8 cellular contexts compared by ENCODE assay signal in the genomic region with DNA sequence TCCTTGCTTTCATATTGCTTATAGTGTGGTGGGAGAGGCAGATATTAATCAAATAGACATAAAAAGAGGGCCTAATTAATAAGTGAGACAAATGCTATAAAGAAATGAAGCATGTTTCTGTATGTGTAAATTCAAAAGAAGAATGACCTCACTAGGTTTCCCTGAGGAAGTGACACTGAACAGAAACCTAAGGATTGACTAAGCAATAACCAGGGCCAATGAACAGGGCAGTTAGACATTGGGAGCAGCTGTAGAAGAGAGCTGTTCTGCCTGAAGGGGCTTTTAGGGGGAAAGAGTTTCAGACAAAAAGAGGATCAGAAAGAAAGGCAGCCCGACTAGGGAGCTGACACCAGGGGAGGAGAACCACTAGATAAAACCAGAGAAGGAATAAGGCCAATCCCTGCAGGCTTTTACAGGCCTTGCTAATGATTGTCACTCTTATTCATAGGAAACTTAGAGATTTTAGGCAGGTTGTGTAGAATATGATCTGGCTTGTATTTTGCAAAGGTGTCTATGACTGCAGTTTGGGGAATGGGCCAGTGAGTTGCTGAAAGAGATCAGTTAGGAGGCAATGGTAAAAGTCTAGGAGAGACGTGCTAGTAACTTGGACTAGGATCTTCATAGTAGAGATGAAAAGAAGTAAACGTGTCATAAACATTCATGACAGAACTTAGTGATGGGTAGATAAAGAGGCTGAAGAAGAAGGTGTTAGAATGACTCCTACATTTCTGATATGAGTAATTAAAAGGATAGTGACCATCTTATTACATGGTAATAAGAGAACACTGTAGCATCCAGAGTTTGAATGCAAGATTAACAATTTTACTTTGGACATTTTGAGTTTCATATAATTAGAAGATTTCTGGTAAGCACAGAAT. TPM values are rescaled to one million over a fixed set of nuclear protein-coding genes. Genes with fewer than 3 reads are reported as not detected.
A peak's percentile ranks its signal among the peaks of the same experiment; 100 is the strongest.
DNase-seq lines count a peak whose midpoint lies in the region; ATAC-seq and TF ChIP-seq lines count a peak whose summit lies in the region.

No MANE protein-coding gene starts in this region.

- no peak overlapping the region for H3K4me2 ChIP-seq in PC-9

- POLR2A ChIA-PET in PC-9 (lab: Charles Lee; ENCODE audit: unreplicated experiment), result no interaction called here

- H3K9me2 ChIP-seq in PC-9 (ENCODE audit: insufficient read depth), result no peaks in the 10 kb centered on the region

- H3F3A ChIP-seq in PC-9 (ENCODE audit: insufficient read depth, low read depth), result peaks cover 18% of the 10 kb centered on the region

- intact Hi-C loops in PC-9 (cut with micrococcal nuclease; ENCODE audit: unreplicated experiment), result no loop called here

- peak; percentile 65 for DNase-seq in epithelial cell of esophagus (ENCODE audit: low read depth)
- no peak for DNase-seq in H4 (ENCODE audit: low spot score)
- no peak for DNase-seq in PC-9
- no peak for DNase-seq in activated CD4-positive, CD25-positive, alpha-beta regulatory T cell treated with anti-CD3 and anti-CD28 coated beads, Interleukin-2, amount 50 U/mL, for 72 hours
- no peak for DNase-seq in HT-29 (ENCODE audit: low spot score)

- no peaks in the 10 kb centered on the region for H3K79me2 ChIP-seq in PC-9 (ENCODE audit: low read depth)

- ATAC-seq in GM18505 (IDR thresholded peaks at IDR 0.05; ENCODE audit: unreplicated experiment) (peak; percentile 97), GM19463 (IDR thresholded peaks at IDR 0.05; ENCODE audit: unreplicated experiment) (peak; percentile 98), HG03066 (IDR thresholded peaks at IDR 0.05; ENCODE audit: low read depth, unreplicated experiment) (peak; percentile 97)

- H3K4me1 ChIP-seq in PC-9 (replicated peaks; ENCODE audit: insufficient read depth), result peaks cover 22% of the 10 kb centered on the region

- CTCF ChIA-PET in PC-9 (lab: Charles Lee), result no interaction called here

- peaks cover 5% of the 10 kb centered on the region; the same call in 1 of the 2 replicates for H3K9me3 ChIP-seq in PC-9 (ENCODE audit: insufficient read depth, low read depth)

- no peaks in the 10 kb centered on the region; the same call in 1 of the 2 replicates for H3K36me3 ChIP-seq in PC-9 (ENCODE audit: low read depth)

- TF ChIP-seq CTCF in epithelial cell of esophagus (IDR thresholded peaks at IDR 0.05; ENCODE audit: insufficient read depth, low read depth, low read length, missing control alignments) (no peak), PC-9 (conservative IDR thresholded peaks at IDR 0.05) (no peak)

- TF ChIP-seq POLR2A in GM18505 (IDR thresholded peaks at IDR 0.05; ENCODE audit: borderline replicate concordance, extremely low read depth, insufficient read depth, insufficient read length), result no peak

- BruUV-seq in PC-9 (replicated peaks; lab: Mats Ljungman, UMichigan), result no TSS peak

- no peaks in the 10 kb centered on the region for H4K20me1 ChIP-seq in PC-9 (ENCODE audit: insufficient read depth)

- no peaks in the 10 kb centered on the region for H3K27me3 ChIP-seq in PC-9 (ENCODE audit: insufficient read depth, low read depth)

- H3K4me3 ChIP-seq in epithelial cell of esophagus (ENCODE audit: low read length) (no peak overlapping the region), PC-9 (no peak overlapping the region)

- no peak overlapping the region for H2AFZ ChIP-seq in PC-9

- H3K27ac ChIP-seq in PC-9, result no peak overlapping the region

RNA-seq across cellular contexts. Expression of a gene that starts 26.8 kb away (rescaled TPM):
- 17.9 and 19.8 TPM in 2 replicates for total RNA-seq in H4 (2014; rRNA removed; shearing (Covaris generic))
- total RNA-seq in PC-9 (2021), result 39.0 and 46.5 TPM in 2 replicates
- 4.6 and 7.4 TPM in 2 replicates for total RNA-seq in HT-29 (2014; rRNA removed; shearing (Covaris generic))
